ENCODE assay signal across 13 cellular contexts in genomic region chr5:10457682-10458574, GRCh38. TPM values are rescaled to one million over a fixed set of nuclear protein-coding genes. Genes with fewer than 3 reads are reported as not detected.
A peak's percentile ranks its signal among the peaks of the same experiment; 100 is the strongest.
DNase-seq lines count a peak whose midpoint lies in the region; ATAC-seq lines count a peak whose summit lies in the region.
"Had no signal": no experiment of that assay in that cellular context is flagged by ENCODE, and none has a peak within 500 bp of the region (broad histone marks: within the 10 kb centered on the region; RNA-seq: fewer than 3 reads in every experiment).

No MANE protein-coding gene starts in this region.

- peak; percentile 15 for DNase-seq in SIG-M5 treated with dmso at 0.1 percent for 504 hours (lab: John Stamatoyannopoulos, UW; ENCODE audit: unreplicated experiment)
- DNase-seq in SIG-M5 (lab: John Stamatoyannopoulos, UW), result no peak
- peak; percentile 51 for DNase-seq in UCSD-AML1 (lab: John Stamatoyannopoulos, UW; ENCODE audit: unreplicated experiment)
- peak; percentile 34 for DNase-seq in iPS-NIHi7 (ENCODE audit: extremely low spot score)
- no peak for DNase-seq in central memory CD4-positive, alpha-beta T cell
- DNase-seq: activated CD4-positive, alpha-beta T cell treated with anti-CD3 and anti-CD28 coated beads, Interleukin-2, amount 10 ng/mL, durations not matched to agents 7 days and 5 days; activated naive CD4-positive, alpha-beta T cell treated with anti-CD3 and anti-CD28 coated beads, Interleukin-2, amount 50 U/mL, for 16 hours; NCI-H1417 treated with DMSO at 0.1 percent for 48 hours had no signal

- ATAC-seq in HG02852 (IDR thresholded peaks at IDR 0.05; ENCODE audit: unreplicated experiment) (no peak), GM21786 (IDR thresholded peaks at IDR 0.05; ENCODE audit: unreplicated experiment) (no peak)
- ATAC-seq: HCT116 had no signal

- peak overlapping the region; percentile 49 for H3K27ac ChIP-seq in temporal lobe (ENCODE audit: low read depth, low read length)

RNA-seq across cellular contexts. Expression of gene ROPN1L, which starts 16.2 kb away (rescaled TPM):
- total RNA-seq in temporal lobe, result 2.0 TPM
- total RNA-seq: osteocyte had no signal

Comparison
In these comparisons a context has a peak if more than half of its experiments do, and no peak if none do; other contexts are left out.
1. DNase-seq: peak in SIG-M5 treated with dmso at 0.1 percent for 504 hours (single experiment), UCSD-AML1 (single experiment) and iPS-NIHi7 (single experiment); none in SIG-M5 (single experiment) and central memory CD4-positive, alpha-beta T cell (single experiment).